In genomic region chr18:13381331-13381730, GRCh38 we compare ENCODE assay signal across 1 cellular context.
TF ChIP-seq lines count a peak whose summit lies in the region.

No MANE protein-coding gene starts in this region.

TF ChIP-seq in GM12878, 131 proteins besides CTCF, POLR2A, EP300 and RAD21 (continued from another document):
- TF ChIP-seq ZBTB4 (CRISPR knock-in tag; IDR thresholded peaks at IDR 0.05), result no peak
- no peak for TF ChIP-seq SPI1 (IDR thresholded peaks at IDR 0.05; ENCODE audit: borderline replicate concordance, insufficient read depth, low read depth, low read length)
- no peak for TF ChIP-seq YY1 (IDR thresholded peaks at IDR 0.05; ENCODE audit: low read depth, low read length)
- no peak for TF ChIP-seq CBX3 (IDR thresholded peaks at IDR 0.05; ENCODE audit: borderline replicate concordance, low read depth)
- no peak for TF ChIP-seq POLR2AphosphoS2 (IDR thresholded peaks at IDR 0.05; ENCODE audit: low read depth, low read length)
- no peak for TF ChIP-seq ATF2 (IDR thresholded peaks at IDR 0.05; ENCODE audit: low read length)
